Comparison of ENCODE assay signal across 12 cellular contexts in the genomic region with DNA sequence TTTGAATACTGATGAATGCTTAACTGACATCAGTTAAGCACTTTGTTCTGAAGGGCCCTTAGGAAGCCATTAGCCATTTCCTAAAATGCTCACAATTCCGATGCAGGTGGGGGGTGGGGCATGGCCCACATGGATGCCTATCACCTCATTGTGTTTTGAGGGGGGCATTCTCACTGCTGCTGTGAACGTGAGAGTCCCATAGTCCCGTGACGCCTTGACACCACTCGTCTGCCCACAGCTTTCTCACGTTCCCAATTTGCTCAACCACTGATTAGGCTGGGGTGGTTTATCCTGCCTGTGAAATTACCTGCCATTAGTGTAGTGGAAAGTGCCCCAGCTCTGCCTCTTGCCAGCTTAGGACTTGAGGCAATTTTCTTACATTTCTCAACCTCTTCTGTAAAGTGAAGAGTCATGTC. TPM values are rescaled to one million over a fixed set of nuclear protein-coding genes. Genes with fewer than 3 reads are reported as not detected.
DNase-seq lines count a peak whose midpoint lies in the region; ATAC-seq and TF ChIP-seq lines count a peak whose summit lies in the region.
"Had no signal": no experiment of that assay in that cellular context is flagged by ENCODE, and none has a peak within 500 bp of the region (broad histone marks: within the 10 kb centered on the region; RNA-seq: fewer than 3 reads in every experiment).

No MANE protein-coding gene starts in this region.

- H3K36me3 ChIP-seq in endodermal cell (ENCODE audit: control insufficient read depth, insufficient read depth, low read length): no peaks in the 10 kb centered on the region
- H3K36me3 ChIP-seq: right lobe of liver had no signal

- no peak overlapping the region for H3K9ac ChIP-seq in endodermal cell (ENCODE audit: extremely low read depth, low read length, poor library complexity, severe bottlenecking)

- ATAC-seq in stimulated activated effector memory CD8-positive, alpha-beta T cell treated with anti-CD3 and anti-CD28 coated beads, Interleukin-12 subunit alpha, Interleukin-12 subunit beta, amount 100 ng/mL, for 72 hours: peak; percentile 2
- no peak for ATAC-seq in HG02763 (IDR thresholded peaks at IDR 0.05; ENCODE audit: unreplicated experiment)
- no peak for ATAC-seq in HG03097 (IDR thresholded peaks at IDR 0.05; ENCODE audit: low FRiP score, unreplicated experiment)

- peak; percentile 33 for DNase-seq in activated T-cell treated with anti-CD3 and anti-CD28 coated beads, Interleukin-2, amount 50 U/mL, for 1 hour
- DNase-seq in activated T-cell treated with anti-CD3 and anti-CD28 coated beads for 4 hours (no peak), endodermal cell (peak; percentile 92), Ammon's horn (ENCODE audit: low spot score) (no peak)
- peak in 1 of 2 donors; percentile 62 for DNase-seq in stimulated activated effector memory CD8-positive, alpha-beta T cell treated with anti-CD3 and anti-CD28 coated beads, Interleukin-12 subunit alpha, Interleukin-12 subunit beta, amount 100 ng/mL, for 72 hours (ENCODE audit: low spot score in 2 of 2)
- DNase-seq: KBM-7, testis had no signal

- no peak overlapping the region for H3K27ac ChIP-seq in endodermal cell (ENCODE audit: low read depth, low read length)
- H3K27ac ChIP-seq: right lobe of liver, testis had no signal

- H3K4me3 Mint-ChIP-seq in T-helper 1 cell treated with Interleukin-12 subunit alpha and Interleukin-12 subunit beta and Interleukin-4 antibody, amounts not matched to agents 30 μg/mL and 1 μg/mL, for 36 hours: peak overlapping the region; percentile 33
- peak overlapping the region; percentile 54 for H3K4me3 Mint-ChIP-seq in endodermal cell
- H3K4me3 Mint-ChIP-seq in stimulated activated effector memory CD8-positive, alpha-beta T cell treated with anti-CD3 and anti-CD28 coated beads, Interleukin-12 subunit alpha, Interleukin-12 subunit beta, amount 100 ng/mL, for 72 hours: peak overlapping the region; percentile 58

- H3K27me3 Mint-ChIP-seq in T-helper 1 cell treated with Interleukin-12 subunit alpha and Interleukin-12 subunit beta and Interleukin-4 antibody, amounts not matched to agents 30 μg/mL and 1 μg/mL, for 36 hours (ENCODE audit: low read depth): peaks cover 3% of the 10 kb centered on the region
- H3K27me3 Mint-ChIP-seq in endodermal cell (ENCODE audit: insufficient read depth): no peaks in the 10 kb centered on the region

- H3K4me3 ChIP-seq in endodermal cell (ENCODE audit: low read length): peak overlapping the region; percentile 15
- H3K4me3 ChIP-seq: right lobe of liver had no signal

- peak overlapping the region; percentile 80 for H3K27ac Mint-ChIP-seq in T-helper 1 cell treated with Interleukin-12 subunit alpha and Interleukin-12 subunit beta and Interleukin-4 antibody, amounts not matched to agents 30 μg/mL and 1 μg/mL, for 36 hours
- H3K27ac Mint-ChIP-seq in endodermal cell: peak overlapping the region; percentile 98
- H3K27ac Mint-ChIP-seq in stimulated activated effector memory CD8-positive, alpha-beta T cell treated with anti-CD3 and anti-CD28 coated beads, Interleukin-12 subunit alpha, Interleukin-12 subunit beta, amount 100 ng/mL, for 72 hours: peak overlapping the region; percentile 4
- H3K27ac Mint-ChIP-seq: dendritic cell treated with granulocyte-macrophage colony-stimulating factor and Interleukin-4, amounts not matched to agents 40 ng/mL and 50 ng/mL, for 4 days had no signal

- 6 to 9% methylated on average over 4 to 6 of the region's 6 CpGs for WGBS in endodermal cell (ENCODE audit: insufficient coverage in 1 of 2, insufficient read length in 1 of 2), 2 experiments

- H3K9me3 Mint-ChIP-seq in T-helper 1 cell treated with Interleukin-12 subunit alpha and Interleukin-12 subunit beta and Interleukin-4 antibody, amounts not matched to agents 30 μg/mL and 1 μg/mL, for 36 hours: no peaks in the 10 kb centered on the region
- H3K9me3 Mint-ChIP-seq in endodermal cell: no peaks in the 10 kb centered on the region
- no peaks in the 10 kb centered on the region for H3K9me3 Mint-ChIP-seq in stimulated activated effector memory CD8-positive, alpha-beta T cell treated with anti-CD3 and anti-CD28 coated beads, Interleukin-12 subunit alpha, Interleukin-12 subunit beta, amount 100 ng/mL, for 72 hours
- H3K9me3 Mint-ChIP-seq: dendritic cell treated with granulocyte-macrophage colony-stimulating factor and Interleukin-4, amounts not matched to agents 40 ng/mL and 50 ng/mL, for 4 days had no signal

- H3K4me1 Mint-ChIP-seq in T-helper 1 cell treated with Interleukin-12 subunit alpha and Interleukin-12 subunit beta and Interleukin-4 antibody, amounts not matched to agents 30 μg/mL and 1 μg/mL, for 36 hours (ENCODE audit: low read depth): peaks cover 56% of the 10 kb centered on the region
- peaks cover 46% of the 10 kb centered on the region for H3K4me1 Mint-ChIP-seq in endodermal cell
- peaks cover 74% of the 10 kb centered on the region for H3K4me1 Mint-ChIP-seq in stimulated activated effector memory CD8-positive, alpha-beta T cell treated with anti-CD3 and anti-CD28 coated beads, Interleukin-12 subunit alpha, Interleukin-12 subunit beta, amount 100 ng/mL, for 72 hours

- peaks cover 4% of the 10 kb centered on the region for H3K4me1 ChIP-seq in endodermal cell (ENCODE audit: control insufficient read depth, insufficient read depth, low read length)
- H3K4me1 ChIP-seq: right lobe of liver, testis had no signal

- H3K27me3 ChIP-seq in endodermal cell (ENCODE audit: control insufficient read depth, insufficient read depth, low read length, poor library complexity, severe bottlenecking): no peaks in the 10 kb centered on the region
- H3K27me3 ChIP-seq: right lobe of liver, testis had no signal

- no peak for TF ChIP-seq CTCF in endodermal cell (conservative IDR thresholded peaks at IDR 0.05)

- peaks cover 12% of the 10 kb centered on the region for H3K36me3 Mint-ChIP-seq in T-helper 1 cell treated with Interleukin-12 subunit alpha and Interleukin-12 subunit beta and Interleukin-4 antibody, amounts not matched to agents 30 μg/mL and 1 μg/mL, for 36 hours (ENCODE audit: low read depth)
- H3K36me3 Mint-ChIP-seq in endodermal cell (ENCODE audit: low read depth): no peaks in the 10 kb centered on the region
- peaks cover 27% of the 10 kb centered on the region for H3K36me3 Mint-ChIP-seq in stimulated activated effector memory CD8-positive, alpha-beta T cell treated with anti-CD3 and anti-CD28 coated beads, Interleukin-12 subunit alpha, Interleukin-12 subunit beta, amount 100 ng/mL, for 72 hours

- H3K9me3 ChIP-seq in endodermal cell (ENCODE audit: control insufficient read depth, low read length): no peaks in the 10 kb centered on the region
- H3K9me3 ChIP-seq: right lobe of liver, testis had no signal

RNA-seq across cellular contexts. Expression of a gene that starts 31.9 kb away (rescaled TPM):
- total RNA-seq in endodermal cell: 10 to 100 TPM; 60.0 to 60.3 TPM
- 9.9 TPM for polyA plus RNA-seq in endodermal cell (2013, experiment 1 of 2)
- polyA plus RNA-seq in endodermal cell (2013, experiment 2 of 2): 11.1 TPM

RNA-seq across cellular contexts. Expression of a gene that starts 37.9 kb away (rescaled TPM):
- total RNA-seq in endodermal cell: 10 to 100 TPM; 66.0 to 75.9 TPM
- 82.0 TPM for polyA plus RNA-seq in endodermal cell (2013, experiment 1 of 2)
- 83.0 TPM for polyA plus RNA-seq in endodermal cell (2013, experiment 2 of 2)

Comparison
In these comparisons a context has a peak if more than half of its experiments do, and no peak if none do; other contexts are left out.
1. DNase-seq: peak in activated T-cell treated with anti-CD3 and anti-CD28 coated beads, Interleukin-2, amount 50 U/mL, for 1 hour (single experiment) and endodermal cell (single experiment); none in activated T-cell treated with anti-CD3 and anti-CD28 coated beads for 4 hours (single experiment) and Ammon's horn (single experiment).
2. H3K27ac Mint-ChIP-seq: peak in every context shown above with its lines; median percentile 98 in endodermal cell; 80 in T-helper 1 cell treated with Interleukin-12 subunit alpha and Interleukin-12 subunit beta and Interleukin-4 antibody, amounts not matched to agents 30 μg/mL and 1 μg/mL, for 36 hours; 4 in stimulated activated effector memory CD8-positive, alpha-beta T cell treated with anti-CD3 and anti-CD28 coated beads, Interleukin-12 subunit alpha, Interleukin-12 subunit beta, amount 100 ng/mL, for 72 hours.
3. Peak in every context shown above with its lines, with median percentiles within 50 percentile points of each other: H3K4me3 Mint-ChIP-seq.